ENCODE assay signal across 1 cellular context in genomic region chr3:128167973-128168674, GRCh38.
TF ChIP-seq lines count a peak whose summit lies in the region.

No MANE protein-coding gene starts in this region.

TF ChIP-seq in HepG2, 621 proteins besides CTCF, POLR2A, EP300 and RAD21 (continued from another document):
- TF ChIP-seq, protein P1, sequence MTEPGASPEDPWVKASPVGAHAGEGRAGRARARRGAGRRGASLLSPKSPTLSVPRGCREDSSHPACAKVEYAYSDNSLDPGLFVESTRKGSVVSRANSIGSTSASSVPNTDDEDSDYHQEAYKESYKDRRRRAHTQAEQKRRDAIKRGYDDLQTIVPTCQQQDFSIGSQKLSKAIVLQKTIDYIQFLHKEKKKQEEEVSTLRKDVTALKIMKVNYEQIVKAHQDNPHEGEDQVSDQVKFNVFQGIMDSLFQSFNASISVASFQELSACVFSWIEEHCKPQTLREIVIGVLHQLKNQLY (CRISPR knock-in tag; IDR thresholded peaks at IDR 0.05), result peak; percentile 72
- peak; percentile 52; the same call in 1 of the 2 replicates for TF ChIP-seq POLR2AphosphoS5 (IDR thresholded peaks at IDR 0.05; ENCODE audit: low read depth, low read length)
- TF ChIP-seq FOXK2 (IDR thresholded peaks at IDR 0.05), result peak; percentile 44; the same call in 1 of the 2 replicates
- TF ChIP-seq YEATS2 (CRISPR knock-in tag; IDR thresholded peaks at IDR 0.05; ENCODE audit: borderline replicate concordance), result peak; percentile 40; the same call in 1 of the 2 replicates
- peak; percentile 70 for TF ChIP-seq KDM3A (CRISPR knock-in tag; IDR thresholded peaks at IDR 0.05; ENCODE audit: low read depth)
- 0 out of 2 replicates have a peak, but pooled peaks have one; percentile 13 for TF ChIP-seq RERE (CRISPR knock-in tag; IDR thresholded peaks at IDR 0.05; ENCODE audit: low read depth)
- TF ChIP-seq FOSL2 (CRISPR knock-in tag; IDR thresholded peaks at IDR 0.05), result peak; percentile 61
- TF ChIP-seq ISL2 (CRISPR knock-in tag; IDR thresholded peaks at IDR 0.05), result peak; percentile 78
- TF ChIP-seq ZSCAN22 (CRISPR knock-in tag; IDR thresholded peaks at IDR 0.05), result no peak
- no peak for TF ChIP-seq SOX13 (IDR thresholded peaks at IDR 0.05)
- peak; percentile 64 to 89; a peak in 2 of 4 replicates for TF ChIP-seq SOX13 (CRISPR knock-in tag; conservative IDR thresholded peaks at IDR 0.05 in 1 of 2, IDR thresholded peaks at IDR 0.05 in 1 of 2)
- TF ChIP-seq ZNF431 (CRISPR knock-in tag; IDR thresholded peaks at IDR 0.05; ENCODE audit: borderline replicate concordance, low read depth), result no peak
- TF ChIP-seq SIX4 (CRISPR knock-in tag; IDR thresholded peaks at IDR 0.05), result peak; percentile 65; the same call in 1 of the 2 replicates
- TF ChIP-seq MAZ (IDR thresholded peaks at IDR 0.05; ENCODE audit: borderline replicate concordance, low read depth, low read length), result 0 out of 2 replicates have a peak, but pooled peaks have one; percentile 10
- peak; percentile 40; the same call in 1 of the 2 replicates for TF ChIP-seq MAZ (CRISPR knock-in tag; IDR thresholded peaks at IDR 0.05; ENCODE audit: low read depth)
- peak in 1 of 2 experiments; percentile 46; a peak in 1 of 4 replicates for TF ChIP-seq ATF4 (CRISPR knock-in tag; IDR thresholded peaks at IDR 0.05)
- peak; percentile 89 for TF ChIP-seq SOX5 (CRISPR knock-in tag; IDR thresholded peaks at IDR 0.05; ENCODE audit: borderline replicate concordance)
- peak; percentile 21; the same call in 1 of the 2 replicates for TF ChIP-seq ZNF761 (CRISPR knock-in tag; conservative IDR thresholded peaks at IDR 0.05)
- TF ChIP-seq ZBTB7B (CRISPR knock-in tag; IDR thresholded peaks at IDR 0.05), result peak; percentile 70; the same call in 1 of the 2 replicates
- peak; percentile 38; the same call in 1 of the 2 replicates for TF ChIP-seq TFE3 (CRISPR knock-in tag; IDR thresholded peaks at IDR 0.05)
- TF ChIP-seq BCL6 (CRISPR knock-in tag; IDR thresholded peaks at IDR 0.05), result peak; percentile 99
- TF ChIP-seq, protein P2, sequence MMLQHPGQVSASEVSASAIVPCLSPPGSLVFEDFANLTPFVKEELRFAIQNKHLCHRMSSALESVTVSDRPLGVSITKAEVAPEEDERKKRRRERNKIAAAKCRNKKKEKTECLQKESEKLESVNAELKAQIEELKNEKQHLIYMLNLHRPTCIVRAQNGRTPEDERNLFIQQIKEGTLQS (CRISPR knock-in tag; IDR thresholded peaks at IDR 0.05), result 0 out of 2 replicates have a peak, but pooled peaks have one; percentile 17
- 0 out of 2 replicates have a peak, but pooled peaks have one; percentile 38 for TF ChIP-seq GATAD1 (CRISPR knock-in tag; IDR thresholded peaks at IDR 0.05)
- no peak for TF ChIP-seq PCBP2 (optimal IDR thresholded peaks at IDR 0.05; ENCODE audit: low read depth, low read length, poor library complexity, severe bottlenecking)
- peak; percentile 68 for TF ChIP-seq ZFP1 (CRISPR knock-in tag; IDR thresholded peaks at IDR 0.05)
- no peak; the same call in 1 of the 2 replicates for TF ChIP-seq MEF2D (CRISPR knock-in tag; IDR thresholded peaks at IDR 0.05)
- peak; percentile 95 for TF ChIP-seq TBL1XR1 (IDR thresholded peaks at IDR 0.05; ENCODE audit: borderline replicate concordance, low read length, partially characterized antibody)
- peak; percentile 59; the same call in 1 of the 2 replicates for TF ChIP-seq ZNF772 (CRISPR knock-in tag; IDR thresholded peaks at IDR 0.05)
- TF ChIP-seq, protein P3, sequence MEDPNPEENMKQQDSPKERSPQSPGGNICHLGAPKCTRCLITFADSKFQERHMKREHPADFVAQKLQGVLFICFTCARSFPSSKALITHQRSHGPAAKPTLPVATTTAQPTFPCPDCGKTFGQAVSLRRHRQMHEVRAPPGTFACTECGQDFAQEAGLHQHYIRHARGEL (CRISPR knock-in tag; IDR thresholded peaks at IDR 0.05), result no peak
- peak; percentile 79 for TF ChIP-seq MIXL1 (CRISPR knock-in tag; IDR thresholded peaks at IDR 0.05)
- TF ChIP-seq ZNF574 (CRISPR knock-in tag; IDR thresholded peaks at IDR 0.05), result peak; percentile 67; the same call in 1 of the 2 replicates
- peak; percentile 87; the same call in 1 of the 2 replicates for TF ChIP-seq ZNF747 (CRISPR knock-in tag; IDR thresholded peaks at IDR 0.05; ENCODE audit: borderline replicate concordance)
- peak; percentile 48 for TF ChIP-seq HHEX (CRISPR knock-in tag; IDR thresholded peaks at IDR 0.05)
- TF ChIP-seq NR2C2 (CRISPR knock-in tag; IDR thresholded peaks at IDR 0.05; ENCODE audit: borderline replicate concordance), result peak; percentile 74
- TF ChIP-seq ZNF143 (CRISPR knock-in tag; IDR thresholded peaks at IDR 0.05), result 0 out of 2 replicates have a peak, but pooled peaks have one; percentile 24
- TF ChIP-seq ZSCAN29 (CRISPR knock-in tag; conservative IDR thresholded peaks at IDR 0.05), result peak; percentile 58; the same call in 1 of the 2 replicates
- TF ChIP-seq, protein P4, sequence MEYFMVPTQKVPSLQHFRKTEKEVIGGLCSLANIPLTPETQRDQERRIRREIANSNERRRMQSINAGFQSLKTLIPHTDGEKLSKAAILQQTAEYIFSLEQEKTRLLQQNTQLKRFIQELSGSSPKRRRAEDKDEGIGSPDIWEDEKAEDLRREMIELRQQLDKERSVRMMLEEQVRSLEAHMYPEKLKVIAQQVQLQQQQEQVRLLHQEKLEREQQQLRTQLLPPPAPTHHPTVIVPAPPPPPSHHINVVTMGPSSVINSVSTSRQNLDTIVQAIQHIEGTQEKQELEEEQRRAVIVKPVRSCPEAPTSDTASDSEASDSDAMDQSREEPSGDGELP (IDR thresholded peaks at IDR 0.05; ENCODE audit: borderline replicate concordance, low read depth), result peak; percentile 96
- peak; percentile 39; the same call in 1 of the 2 replicates for TF ChIP-seq ZNF556 (CRISPR knock-in tag; IDR thresholded peaks at IDR 0.05; ENCODE audit: borderline replicate concordance)
- TF ChIP-seq ZNF263 (CRISPR knock-in tag; IDR thresholded peaks at IDR 0.05), result no peak
- TF ChIP-seq GABPA (IDR thresholded peaks at IDR 0.05; ENCODE audit: low read depth, low read length), result no peak
- peak; percentile 54; the same call in 1 of the 2 replicates for TF ChIP-seq GABPA (CRISPR knock-in tag; IDR thresholded peaks at IDR 0.05; ENCODE audit: low read depth)
- TF ChIP-seq ZNF331 (CRISPR knock-in tag; IDR thresholded peaks at IDR 0.05), result peak; percentile 82; the same call in 1 of the 2 replicates
- TF ChIP-seq HOXA3 (CRISPR knock-in tag; IDR thresholded peaks at IDR 0.05), result peak; percentile 78; the same call in 1 of the 2 replicates
- TF ChIP-seq, protein P5, sequence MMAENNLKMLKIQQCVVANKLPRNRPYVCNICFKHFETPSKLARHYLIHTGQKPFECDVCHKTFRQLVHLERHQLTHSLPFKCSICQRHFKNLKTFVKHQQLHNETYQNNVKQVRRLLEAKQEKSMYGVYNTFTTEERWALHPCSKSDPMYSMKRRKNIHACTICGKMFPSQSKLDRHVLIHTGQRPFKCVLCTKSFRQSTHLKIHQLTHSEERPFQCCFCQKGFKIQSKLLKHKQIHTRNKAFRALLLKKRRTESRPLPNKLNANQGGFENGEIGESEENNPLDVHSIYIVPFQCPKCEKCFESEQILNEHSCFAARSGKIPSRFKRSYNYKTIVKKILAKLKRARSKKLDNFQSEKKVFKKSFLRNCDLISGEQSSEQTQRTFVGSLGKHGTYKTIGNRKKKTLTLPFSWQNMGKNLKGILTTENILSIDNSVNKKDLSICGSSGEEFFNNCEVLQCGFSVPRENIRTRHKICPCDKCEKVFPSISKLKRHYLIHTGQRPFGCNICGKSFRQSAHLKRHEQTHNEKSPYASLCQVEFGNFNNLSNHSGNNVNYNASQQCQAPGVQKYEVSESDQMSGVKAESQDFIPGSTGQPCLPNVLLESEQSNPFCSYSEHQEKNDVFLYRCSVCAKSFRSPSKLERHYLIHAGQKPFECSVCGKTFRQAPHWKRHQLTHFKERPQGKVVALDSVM (CRISPR knock-in tag; IDR thresholded peaks at IDR 0.05), result peak; percentile 85
- TF ChIP-seq, protein P6, sequence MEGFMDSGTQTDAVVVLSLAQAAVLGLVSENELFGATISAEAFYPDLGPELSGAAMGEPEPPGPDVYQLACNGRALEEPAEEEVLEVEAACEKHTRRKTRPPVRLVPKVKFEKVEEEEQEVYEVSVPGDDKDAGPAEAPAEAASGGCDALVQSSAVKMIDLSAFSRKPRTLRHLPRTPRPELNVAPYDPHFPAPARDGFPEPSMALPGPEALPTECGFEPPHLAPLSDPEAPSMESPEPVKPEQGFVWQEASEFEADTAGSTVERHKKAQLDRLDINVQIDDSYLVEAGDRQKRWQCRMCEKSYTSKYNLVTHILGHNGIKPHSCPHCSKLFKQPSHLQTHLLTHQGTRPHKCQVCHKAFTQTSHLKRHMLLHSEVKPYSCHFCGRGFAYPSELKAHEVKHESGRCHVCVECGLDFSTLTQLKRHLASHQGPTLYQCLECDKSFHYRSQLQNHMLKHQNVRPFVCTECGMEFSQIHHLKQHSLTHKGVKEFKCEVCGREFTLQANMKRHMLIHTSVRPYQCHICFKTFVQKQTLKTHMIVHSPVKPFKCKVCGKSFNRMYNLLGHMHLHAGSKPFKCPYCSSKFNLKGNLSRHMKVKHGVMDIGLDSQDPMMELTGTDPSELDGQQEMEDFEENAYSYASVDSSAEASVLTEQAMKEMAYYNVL (CRISPR knock-in tag; IDR thresholded peaks at IDR 0.05; ENCODE audit: borderline replicate concordance), result peak; percentile 34; the same call in 1 of the 2 replicates
- peak; percentile 77 for TF ChIP-seq CBFB (CRISPR knock-in tag; IDR thresholded peaks at IDR 0.05)
